ENCODE assay signal across 8 cellular contexts in genomic region chr13:110138700-110139036, GRCh38.
DNase-seq lines count a peak whose midpoint lies in the region; ATAC-seq, FAIRE-seq and TF ChIP-seq lines count a peak whose summit lies in the region.

No MANE protein-coding gene starts in this region.

- H3K9ac ChIP-seq in SK-N-SH (peak overlapping the region; percentile 22; the same call in 1 of the 2 replicates), kidney (ENCODE audit: low read length in 2 of 2) (peak overlapping the region in 1 of 2 donors; percentile 17)

- intact Hi-C loops in kidney (cut with DNase I) (no loop called here), testis (cut with DNase I; ENCODE audit: low total_unique reads) (no loop called here)

- peaks cover 21% of the 10 kb centered on the region for H3F3A ChIP-seq in SK-N-SH (replicated peaks; ENCODE audit: insufficient read depth)

- TF ChIP-seq CTCF in SK-N-SH (IDR thresholded peaks at IDR 0.05) (no peak), kidney (IDR thresholded peaks at IDR 0.05; ENCODE audit: borderline replicate concordance, extremely low read depth, insufficient read depth) (no peak), testis (IDR thresholded peaks at IDR 0.05) (no peak)

- TF ChIP-seq RAD21 in SK-N-SH (IDR thresholded peaks at IDR 0.05; ENCODE audit: low read length), result no peak

- no peaks in the 10 kb centered on the region for H3K27me3 ChIP-seq in SK-N-SH (ENCODE audit: insufficient read depth)
- no peaks in the 10 kb centered on the region for H3K27me3 ChIP-seq in testis

- CTCF ChIA-PET in SK-N-SH (lab: Yijun Ruan, JAX), result interaction anchor here (0.9 to 2.0 kb wide), 4 partner anchors 15 to 1178 kb away, joined by 3 to 8 read pairs (median 6); no protein-coding TSS in a partner anchor

- FAIRE-seq in kidney (lab: Jason Lieb, UNC), result no peak

- peak overlapping the region; percentile 70 to 73 for H3K4me3 ChIP-seq in SK-N-SH (ENCODE audit: low read depth in 2 of 2, low read length in 1 of 2)
- peak overlapping the region; percentile 43 to 79 for H3K4me3 ChIP-seq in kidney (ENCODE audit: low read length in 2 of 2)
- peak overlapping the region; percentile 56 to 70 for H3K4me3 ChIP-seq in testis

- H3K27ac ChIP-seq in SK-N-SH (ENCODE audit: low read depth in 2 of 2, low read length in 1 of 2) (0 out of 4 replicates have a peak overlapping the region, but pooled peaks of 1 of the 2 experiments have one; percentile 39), angular gyrus (ENCODE audit: low read depth, low read length) (peak overlapping the region; percentile 77), kidney (ENCODE audit: low read depth in 2 of 2, low read length in 2 of 2) (no peak overlapping the region), testis (no peak overlapping the region)

- peak overlapping the region; percentile 71 for H3K4me2 ChIP-seq in SK-N-SH

- WGBS in SK-N-SH (ENCODE audit: low lambda C conversion rate), result 77% methylated on average over 8 of the region's 8 CpGs
- 30 to 43% methylated on average over 6 to 8 of the region's 8 CpGs for WGBS in testis, 2 donors

- no peak for TF ChIP-seq POLR2A in testis (IDR thresholded peaks at IDR 0.05)

- POLR2A ChIA-PET in SK-N-SH (lab: Yijun Ruan, JAX), result no interaction called here

- H3K9me3 ChIP-seq in SK-N-SH, result 0 out of 2 replicates have a peak, but pooled peaks cover 6% of the 10 kb centered on the region
- H3K9me3 ChIP-seq in kidney (ENCODE audit: control insufficient read depth in 1 of 2, low read length in 2 of 2), result no peaks in the 10 kb centered on the region
- no peaks in the 10 kb centered on the region for H3K9me3 ChIP-seq in testis

- no peak overlapping the region for H2AFZ ChIP-seq in SK-N-SH (ENCODE audit: low read depth)

- no peaks in the 10 kb centered on the region for H4K20me1 ChIP-seq in SK-N-SH (ENCODE audit: insufficient read depth)

- peaks cover 0 to 6% of the 10 kb centered on the region in 2 experiments; a peak in 1 of 4 replicates for H3K4me1 ChIP-seq in SK-N-SH (ENCODE audit: control insufficient read depth in 1 of 2, insufficient read depth in 2 of 2, low read depth in 1 of 2, low read length in 1 of 2)
- peaks cover 7 to 9% of the 10 kb centered on the region in 2 donors for H3K4me1 ChIP-seq in kidney (ENCODE audit: control insufficient read depth in 1 of 2, insufficient read depth in 1 of 2, low read depth in 1 of 2, low read length in 2 of 2)
- peaks cover 9% of the 10 kb centered on the region for H3K4me1 ChIP-seq in testis

- no peak for ATAC-seq in SK-N-SH treated with all-trans-retinoic acid at 6 μM for 48 hours

- no peaks in the 10 kb centered on the region for H3K9me2 ChIP-seq in SK-N-SH

- peaks cover 0 to 7% of the 10 kb centered on the region in 2 experiments for H3K36me3 ChIP-seq in SK-N-SH (replicated peaks in 1 of 2; ENCODE audit: control insufficient read depth in 1 of 2, insufficient read depth in 2 of 2, low read length in 1 of 2)
- no peaks in the 10 kb centered on the region for H3K36me3 ChIP-seq in kidney (ENCODE audit: control insufficient read depth in 1 of 2, insufficient read depth in 2 of 2, low read length in 2 of 2)
- H3K36me3 ChIP-seq in testis (ENCODE audit: low read depth, missing control alignments), result no peaks in the 10 kb centered on the region

- DNase-seq in SK-N-SH (peak; percentile 60), kidney (no peak), testis (no peak), medulla oblongata (ENCODE audit: extremely low spot score) (no peak), inferior parietal cortex (ENCODE audit: extremely low spot score) (no peak)
- no peak for DNase-seq in stimulated activated CD4-positive, alpha-beta T cell treated with anti-CD3 and anti-CD28 coated beads, Interleukin-4, amount 100 ng/mL, for 1 hour

- no peaks in the 10 kb centered on the region for H3K79me2 ChIP-seq in SK-N-SH (ENCODE audit: insufficient read depth)

- TF ChIP-seq EP300 in SK-N-SH (IDR thresholded peaks at IDR 0.05; ENCODE audit: borderline replicate concordance in 1 of 2, low read depth in 1 of 2, low read length in 1 of 2), result no peak

TF ChIP-seq in SK-N-SH, 30 proteins besides CTCF, POLR2A, EP300 and RAD21 (continues in another document):
- TF ChIP-seq USF1 (IDR thresholded peaks at IDR 0.05; ENCODE audit: borderline replicate concordance, low read depth) (no peak), IRF3 (IDR thresholded peaks at IDR 0.05; ENCODE audit: low read depth, low read length) (no peak), TAF1 (IDR thresholded peaks at IDR 0.05; ENCODE audit: borderline replicate concordance, low read depth, low read length) (no peak), SMC3 (IDR thresholded peaks at IDR 0.05; ENCODE audit: low read depth, low read length) (no peak), ELF1 (IDR thresholded peaks at IDR 0.05) (no peak), RCOR1 (IDR thresholded peaks at IDR 0.05; ENCODE audit: low read length) (no peak)

TF ChIP-seq in SK-N-SH treated with all-trans-retinoic acid at 6 μM for 48 hours, 23 proteins besides CTCF, POLR2A, EP300 and RAD21:
- TF ChIP-seq TCF4 (CRISPR knock-in tag; IDR thresholded peaks at IDR 0.05; ENCODE audit: borderline replicate concordance) (no peak), ARNTL (CRISPR knock-in tag; IDR thresholded peaks at IDR 0.05; ENCODE audit: borderline replicate concordance, low read depth) (no peak), PPARA (CRISPR knock-in tag; IDR thresholded peaks at IDR 0.05; ENCODE audit: borderline replicate concordance) (no peak), OSR1 (CRISPR knock-in tag; IDR thresholded peaks at IDR 0.05) (no peak), PATZ1 (CRISPR knock-in tag; IDR thresholded peaks at IDR 0.05; ENCODE audit: borderline replicate concordance) (no peak), ESRRG (CRISPR knock-in tag; IDR thresholded peaks at IDR 0.05) (no peak)
